In genomic region chr17:66790476-66791061, GRCh38 we compare ENCODE assay signal across 1 cellular context.
TF ChIP-seq lines count a peak whose summit lies in the region.

No MANE protein-coding gene starts in this region.

TF ChIP-seq in GM23338, 12 proteins besides CTCF, POLR2A, EP300 and RAD21 (continued from another document):
- no peak for TF ChIP-seq ZNF462 (CRISPR knock-in tag; IDR thresholded peaks at IDR 0.05)
- TF ChIP-seq, protein P1, sequence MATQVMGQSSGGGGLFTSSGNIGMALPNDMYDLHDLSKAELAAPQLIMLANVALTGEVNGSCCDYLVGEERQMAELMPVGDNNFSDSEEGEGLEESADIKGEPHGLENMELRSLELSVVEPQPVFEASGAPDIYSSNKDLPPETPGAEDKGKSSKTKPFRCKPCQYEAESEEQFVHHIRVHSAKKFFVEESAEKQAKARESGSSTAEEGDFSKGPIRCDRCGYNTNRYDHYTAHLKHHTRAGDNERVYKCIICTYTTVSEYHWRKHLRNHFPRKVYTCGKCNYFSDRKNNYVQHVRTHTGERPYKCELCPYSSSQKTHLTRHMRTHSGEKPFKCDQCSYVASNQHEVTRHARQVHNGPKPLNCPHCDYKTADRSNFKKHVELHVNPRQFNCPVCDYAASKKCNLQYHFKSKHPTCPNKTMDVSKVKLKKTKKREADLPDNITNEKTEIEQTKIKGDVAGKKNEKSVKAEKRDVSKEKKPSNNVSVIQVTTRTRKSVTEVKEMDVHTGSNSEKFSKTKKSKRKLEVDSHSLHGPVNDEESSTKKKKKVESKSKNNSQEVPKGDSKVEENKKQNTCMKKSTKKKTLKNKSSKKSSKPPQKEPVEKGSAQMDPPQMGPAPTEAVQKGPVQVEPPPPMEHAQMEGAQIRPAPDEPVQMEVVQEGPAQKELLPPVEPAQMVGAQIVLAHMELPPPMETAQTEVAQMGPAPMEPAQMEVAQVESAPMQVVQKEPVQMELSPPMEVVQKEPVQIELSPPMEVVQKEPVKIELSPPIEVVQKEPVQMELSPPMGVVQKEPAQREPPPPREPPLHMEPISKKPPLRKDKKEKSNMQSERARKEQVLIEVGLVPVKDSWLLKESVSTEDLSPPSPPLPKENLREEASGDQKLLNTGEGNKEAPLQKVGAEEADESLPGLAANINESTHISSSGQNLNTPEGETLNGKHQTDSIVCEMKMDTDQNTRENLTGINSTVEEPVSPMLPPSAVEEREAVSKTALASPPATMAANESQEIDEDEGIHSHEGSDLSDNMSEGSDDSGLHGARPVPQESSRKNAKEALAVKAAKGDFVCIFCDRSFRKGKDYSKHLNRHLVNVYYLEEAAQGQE (IDR thresholded peaks at IDR 0.05; ENCODE audit: unreplicated experiment), result no peak
- no peak for TF ChIP-seq POLR2AphosphoS5 (IDR thresholded peaks at IDR 0.05; ENCODE audit: low read depth)
- TF ChIP-seq JUNB (IDR thresholded peaks at IDR 0.05; ENCODE audit: unreplicated experiment), result no peak
- no peak for TF ChIP-seq NANOG (IDR thresholded peaks at IDR 0.05; ENCODE audit: borderline replicate concordance)
- no peak for TF ChIP-seq EZH2phosphoT487 (IDR thresholded peaks at IDR 0.05; ENCODE audit: unreplicated experiment)
